In the genomic region with DNA sequence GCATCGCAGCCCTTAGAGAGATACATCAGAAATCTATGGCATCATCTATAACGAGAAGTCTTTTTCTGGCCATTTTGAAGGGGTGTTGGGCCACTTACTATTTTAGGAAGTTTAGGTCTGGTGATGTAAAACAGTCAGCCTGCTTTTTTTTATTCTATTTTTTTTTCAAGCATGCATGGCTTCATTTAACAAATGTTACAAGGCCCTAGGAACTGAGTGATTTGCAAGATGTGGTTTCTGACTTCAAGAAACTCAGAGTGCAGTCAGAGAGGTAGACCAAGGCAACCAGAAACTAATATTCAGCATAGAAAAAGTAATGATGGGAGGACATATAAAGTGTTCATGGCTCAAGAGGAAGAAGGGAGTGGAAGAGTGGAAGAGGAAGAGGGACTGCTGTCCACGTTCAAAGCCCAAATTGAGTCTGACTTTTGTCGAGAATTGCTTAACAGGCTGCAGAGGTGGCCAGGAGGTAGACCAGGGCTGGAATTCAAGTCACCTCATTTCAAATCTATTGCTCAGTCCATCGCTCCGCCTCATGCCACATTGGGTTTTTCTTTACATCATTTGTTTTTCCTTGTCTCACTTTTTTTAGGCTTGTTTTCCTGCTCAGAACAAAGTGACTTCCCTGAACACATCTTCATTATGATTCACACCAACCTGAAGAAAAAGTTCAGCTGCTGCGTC, we compare ENCODE assay signal across 7 cellular contexts.
A peak's percentile ranks its signal among the peaks of the same experiment; 100 is the strongest.
DNase-seq lines count a peak whose midpoint lies in the region; ATAC-seq and TF ChIP-seq lines count a peak whose summit lies in the region.

No MANE protein-coding gene starts in this region.

- ATAC-seq in GM18498 (IDR thresholded peaks at IDR 0.05; ENCODE audit: unreplicated experiment) (peak; percentile 10), GM21515 (IDR thresholded peaks at IDR 0.05; ENCODE audit: unreplicated experiment) (peak; percentile 6), naive B cell (ENCODE audit: low read depth in 2 of 2) (peak in 1 of 2 donors; percentile 64)

- peaks cover 68 to 90% (median 76%) of the 10 kb centered on the region in 3 donors for H3K4me1 Mint-ChIP-seq in naive B cell

- H3K4me1 ChIP-seq in Peyer's patch = peaks cover 0 to 33% (median 16%) of the 10 kb centered on the region in 4 donors
- no peaks in the 10 kb centered on the region for H3K4me1 ChIP-seq in BE2C

- H3K27me3 ChIP-seq in Peyer's patch (no peaks in the 10 kb centered on the region), BE2C (no peaks in the 10 kb centered on the region)

- H3K36me3 ChIP-seq in Peyer's patch (peaks cover 0 to 3% (median 0%) of the 10 kb centered on the region in 3 donors), BE2C (no peaks in the 10 kb centered on the region)

- peak overlapping the region; percentile 24 to 88 (median 69) for H3K4me3 Mint-ChIP-seq in naive B cell

- no peaks in the 10 kb centered on the region for H3K27me3 Mint-ChIP-seq in naive B cell

- no peak for TF ChIP-seq POLR2A in Peyer's patch (IDR thresholded peaks at IDR 0.05)

- peaks cover 61 to 67% of the 10 kb centered on the region in 2 donors for H3K36me3 Mint-ChIP-seq in naive B cell

- H3K9me3 ChIP-seq in Peyer's patch (no peaks in the 10 kb centered on the region), BE2C (no peaks in the 10 kb centered on the region)

- H3K27ac Mint-ChIP-seq in naive B cell = peak overlapping the region; percentile 91 to 99 (median 95)

- H3K4me3 ChIP-seq in Peyer's patch = no peak overlapping the region
- no peak overlapping the region for H3K4me3 ChIP-seq in BE2C (ENCODE audit: low read depth, low read length)

- no peak for TF ChIP-seq CTCF in Peyer's patch (IDR thresholded peaks at IDR 0.05)
- TF ChIP-seq CTCF in BE2C (IDR thresholded peaks at IDR 0.05; ENCODE audit: low read depth, low read length) = no peak

- DNase-seq in Peyer's patch (peak in 1 of 3 donors; percentile 15), naive B cell (peak; percentile 66), ureter (ENCODE audit: low spot score) (no peak), caudate nucleus (lab: John Stamatoyannopoulos, UW) (no peak), BE2C (no peak)

- no peaks in the 10 kb centered on the region for H3K9me3 Mint-ChIP-seq in naive B cell

- peak overlapping the region; percentile 21 to 78 (median 46) for H3K27ac ChIP-seq in Peyer's patch
- H3K27ac ChIP-seq in caudate nucleus (ENCODE audit: low read depth, low read length) = no peak overlapping the region
